In genomic region chr19:4123615-4124568, GRCh38 we compare ENCODE assay signal across 1 cellular context.
A peak's percentile ranks its signal among the peaks of the same experiment; 100 is the strongest.
TF ChIP-seq lines count a peak whose summit lies in the region.

MAP2K2 (minus strand) TSS chr19:4124122; CDS start chr19:4123875, 247 bp downstream.

TF ChIP-seq in K562, 482 proteins besides CTCF, POLR2A, EP300 and RAD21 (continued from another document and continues in another):
- TF ChIP-seq ARID4B (CRISPR knock-in tag; IDR thresholded peaks at IDR 0.05) (peak; percentile 49; the same call in 1 of the 2 replicates), TFE3 (CRISPR knock-in tag; IDR thresholded peaks at IDR 0.05) (no peak), DIDO1 (tag; IDR thresholded peaks at IDR 0.05; ENCODE audit: low read depth) (no peak), ZBTB40 (IDR thresholded peaks at IDR 0.05) (peak; percentile 67), ZBTB40 (CRISPR knock-in tag; IDR thresholded peaks at IDR 0.05) (no peak), ETS1 (conservative IDR thresholded peaks at IDR 0.05; ENCODE audit: control insufficient read depth, low read depth, low read length) (no peak), ZNF408 (CRISPR knock-in tag; IDR thresholded peaks at IDR 0.05; ENCODE audit: low read depth) (no peak), E2F1 (CRISPR knock-in tag; IDR thresholded peaks at IDR 0.05) (no peak), SETDB1 (IDR thresholded peaks at IDR 0.05; ENCODE audit: low read length) (no peak), ZNF431 (CRISPR knock-in tag; IDR thresholded peaks at IDR 0.05) (no peak), ZFX (CRISPR knock-in tag; IDR thresholded peaks at IDR 0.05) (peak; percentile 93), TOE1 (IDR thresholded peaks at IDR 0.05; ENCODE audit: borderline replicate concordance) (no peak), TOE1 (CRISPR knock-in tag; IDR thresholded peaks at IDR 0.05; ENCODE audit: borderline replicate concordance, low read depth) (0 out of 2 replicates have a peak, but pooled peaks have one; percentile 47), GABPB1 (CRISPR knock-in tag; IDR thresholded peaks at IDR 0.05) (peak; percentile 60), GATAD2B (IDR thresholded peaks at IDR 0.05; ENCODE audit: borderline replicate concordance) (peak; percentile 85), MCM2 (IDR thresholded peaks at IDR 0.05; ENCODE audit: low read depth) (no peak), BACH1 (tag; IDR thresholded peaks at IDR 0.05) (no peak), ZNF668 (CRISPR knock-in tag; IDR thresholded peaks at IDR 0.05) (no peak), PTRF (tag; IDR thresholded peaks at IDR 0.05) (no peak), WHSC1 (IDR thresholded peaks at IDR 0.05; ENCODE audit: low read length) (no peak), ZNF717 (CRISPR knock-in tag; IDR thresholded peaks at IDR 0.05) (no peak), ZBTB8A (IDR thresholded peaks at IDR 0.05; ENCODE audit: partially characterized antibody) (no peak), SMC3 (conservative IDR thresholded peaks at IDR 0.05; ENCODE audit: insufficient read depth, low read depth, low read length) (no peak), PRMT5 (CRISPR knock-in tag; IDR thresholded peaks at IDR 0.05) (peak; percentile 65; the same call in 1 of the 2 replicates), ZNF707 (CRISPR knock-in tag; conservative IDR thresholded peaks at IDR 0.05) (no peak), ZNF644 (tag; IDR thresholded peaks at IDR 0.05; ENCODE audit: low read depth) (no peak), PHB2 (IDR thresholded peaks at IDR 0.05; ENCODE audit: low read depth) (no peak), ELF4 (CRISPR knock-in tag; IDR thresholded peaks at IDR 0.05) (no peak), IRF2 (CRISPR knock-in tag; IDR thresholded peaks at IDR 0.05) (no peak), ARHGAP35 (IDR thresholded peaks at IDR 0.05; ENCODE audit: partially characterized antibody) (peak; percentile 97), SRF (CRISPR knock-in tag; IDR thresholded peaks at IDR 0.05) (peak in 1 of 2 experiments; percentile 18; a peak in 1 of 4 replicates), RFX5 (IDR thresholded peaks at IDR 0.05; ENCODE audit: low read depth, low read length) (no peak), ZNF311 (CRISPR knock-in tag; IDR thresholded peaks at IDR 0.05) (no peak)
- TF ChIP-seq, protein P1, sequence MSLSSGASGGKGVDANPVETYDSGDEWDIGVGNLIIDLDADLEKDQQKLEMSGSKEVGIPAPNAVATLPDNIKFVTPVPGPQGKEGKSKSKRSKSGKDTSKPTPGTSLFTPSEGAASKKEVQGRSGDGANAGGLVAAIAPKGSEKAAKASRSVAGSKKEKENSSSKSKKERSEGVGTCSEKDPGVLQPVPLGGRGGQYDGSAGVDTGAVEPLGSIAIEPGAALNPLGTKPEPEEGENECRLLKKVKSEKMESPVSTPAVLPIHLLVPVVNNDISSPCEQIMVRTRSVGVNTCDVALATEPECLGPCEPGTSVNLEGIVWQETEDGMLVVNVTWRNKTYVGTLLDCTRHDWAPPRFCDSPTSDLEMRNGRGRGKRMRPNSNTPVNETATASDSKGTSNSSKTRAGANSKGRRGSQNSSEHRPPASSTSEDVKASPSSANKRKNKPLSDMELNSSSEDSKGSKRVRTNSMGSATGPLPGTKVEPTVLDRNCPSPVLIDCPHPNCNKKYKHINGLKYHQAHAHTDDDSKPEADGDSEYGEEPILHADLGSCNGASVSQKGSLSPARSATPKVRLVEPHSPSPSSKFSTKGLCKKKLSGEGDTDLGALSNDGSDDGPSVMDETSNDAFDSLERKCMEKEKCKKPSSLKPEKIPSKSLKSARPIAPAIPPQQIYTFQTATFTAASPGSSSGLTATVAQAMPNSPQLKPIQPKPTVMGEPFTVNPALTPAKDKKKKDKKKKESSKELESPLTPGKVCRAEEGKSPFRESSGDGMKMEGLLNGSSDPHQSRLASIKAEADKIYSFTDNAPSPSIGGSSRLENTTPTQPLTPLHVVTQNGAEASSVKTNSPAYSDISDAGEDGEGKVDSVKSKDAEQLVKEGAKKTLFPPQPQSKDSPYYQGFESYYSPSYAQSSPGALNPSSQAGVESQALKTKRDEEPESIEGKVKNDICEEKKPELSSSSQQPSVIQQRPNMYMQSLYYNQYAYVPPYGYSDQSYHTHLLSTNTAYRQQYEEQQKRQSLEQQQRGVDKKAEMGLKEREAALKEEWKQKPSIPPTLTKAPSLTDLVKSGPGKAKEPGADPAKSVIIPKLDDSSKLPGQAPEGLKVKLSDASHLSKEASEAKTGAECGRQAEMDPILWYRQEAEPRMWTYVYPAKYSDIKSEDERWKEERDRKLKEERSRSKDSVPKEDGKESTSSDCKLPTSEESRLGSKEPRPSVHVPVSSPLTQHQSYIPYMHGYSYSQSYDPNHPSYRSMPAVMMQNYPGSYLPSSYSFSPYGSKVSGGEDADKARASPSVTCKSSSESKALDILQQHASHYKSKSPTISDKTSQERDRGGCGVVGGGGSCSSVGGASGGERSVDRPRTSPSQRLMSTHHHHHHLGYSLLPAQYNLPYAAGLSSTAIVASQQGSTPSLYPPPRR (CRISPR knock-in tag; IDR thresholded peaks at IDR 0.05; ENCODE audit: borderline replicate concordance), result 0 out of 2 replicates have a peak, but pooled peaks have one; percentile 28
